In the genomic region with DNA sequence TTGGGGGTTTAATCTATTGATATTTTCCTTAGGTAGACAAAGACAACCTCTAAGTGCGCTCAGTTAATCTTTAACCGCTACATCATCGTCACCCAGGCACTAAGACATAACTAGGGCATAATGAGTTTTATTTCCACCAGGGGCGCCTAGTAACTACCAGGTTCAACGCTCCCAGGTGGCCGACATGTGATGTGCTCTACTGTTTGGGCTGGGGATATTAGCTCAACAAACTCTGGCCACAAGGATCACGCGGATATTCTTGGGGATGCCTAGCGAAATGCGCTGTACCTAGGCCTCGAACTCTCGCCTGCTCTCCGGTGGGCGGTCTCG, we compare ENCODE assay signal across 8 cellular contexts. TPM values are rescaled to one million over a fixed set of nuclear protein-coding genes. Genes with fewer than 3 reads are reported as not detected.
DNase-seq lines count a peak whose midpoint lies in the region; ATAC-seq and TF ChIP-seq lines count a peak whose summit lies in the region.

No MANE protein-coding gene starts in this region.

- H3K4me2 ChIP-seq in trophoblast cell (ENCODE audit: low read length): peak overlapping the region; percentile 67

- peaks cover 11% of the 10 kb centered on the region for H3K79me1 ChIP-seq in trophoblast cell (ENCODE audit: low read length)

- peak overlapping the region; percentile 92 for H3K9ac ChIP-seq in trophoblast cell (ENCODE audit: low read length)

- TF ChIP-seq CTCF in foreskin keratinocyte (conservative IDR thresholded peaks at IDR 0.05): peak; percentile 63

- no peak overlapping the region for H2BK12ac ChIP-seq in trophoblast cell (ENCODE audit: low read length)

- H2AK5ac ChIP-seq in trophoblast cell (ENCODE audit: low read length): no peak overlapping the region

- peak; percentile 41 for ATAC-seq in GM19023 (IDR thresholded peaks at IDR 0.05; ENCODE audit: unreplicated experiment)
- peak; percentile 42 for ATAC-seq in HG03139 (IDR thresholded peaks at IDR 0.05; ENCODE audit: unreplicated experiment)
- peak; percentile 57 for ATAC-seq in foreskin keratinocyte

- no peaks in the 10 kb centered on the region for H3K36me3 ChIP-seq in CD4-positive, alpha-beta memory T cell (ENCODE audit: insufficient read depth, low read length)
- no peaks in the 10 kb centered on the region for H3K36me3 ChIP-seq in trophoblast cell (ENCODE audit: control insufficient read depth in 1 of 2, insufficient read depth in 2 of 2, low read length in 2 of 2)

- H4K12ac ChIP-seq in trophoblast cell (ENCODE audit: low read depth, low read length): peak overlapping the region; percentile 61

- intact Hi-C loops in CD4-positive, alpha-beta memory T cell (cut with micrococcal nuclease): loop anchor here (1.0 to 5.0 kb wide), 12 partner anchors 37 to 1768 kb away; a partner anchor contains a TSS

- H3K4me1 Mint-ChIP-seq in CD4-positive, alpha-beta memory T cell: peaks cover 43 to 69% (median 56%) of the 10 kb centered on the region in 4 donors

- H2BK5ac ChIP-seq in trophoblast cell (ENCODE audit: low read depth, low read length, poor library complexity): peak overlapping the region; percentile 59

- peak overlapping the region; percentile 95 to 99 (median 97) for H3K4me3 Mint-ChIP-seq in CD4-positive, alpha-beta memory T cell

- H3K4me3 ChIP-seq in CD4-positive, alpha-beta memory T cell (ENCODE audit: low read length in 2 of 2): peak overlapping the region; percentile 68 to 71
- peak overlapping the region; percentile 92 for H3K4me3 ChIP-seq in trophoblast cell (ENCODE audit: low read depth, low read length)

- no peaks in the 10 kb centered on the region for H3K9me3 Mint-ChIP-seq in CD4-positive, alpha-beta memory T cell

- peak overlapping the region; percentile 73 for H3K18ac ChIP-seq in trophoblast cell (ENCODE audit: low read length)

- CTCF ChIA-PET in CD4-positive, alpha-beta memory T cell (lab: Charles Lee; ENCODE audit: partially characterized antibody): interaction anchor here (0.7 to 2.2 kb wide), 14 partner anchors 9 to 422 kb away, joined by 3 to 9 read pairs (median 3); a partner anchor contains a TSS

- H3K79me2 ChIP-seq in trophoblast cell (ENCODE audit: control insufficient read depth, insufficient read depth, low read length, poor library complexity): peaks cover 10% of the 10 kb centered on the region

- H3K4me1 ChIP-seq in CD4-positive, alpha-beta memory T cell (ENCODE audit: insufficient read depth, low read length): peaks cover 53% of the 10 kb centered on the region
- H3K4me1 ChIP-seq in foreskin keratinocyte (peaks cover 15% of the 10 kb centered on the region), trophoblast cell (ENCODE audit: control insufficient read depth in 1 of 2, insufficient read depth in 2 of 2, low read length in 2 of 2) (peaks cover 7 to 8% of the 10 kb centered on the region in 2 experiments)

- H2BK120ac ChIP-seq in trophoblast cell (ENCODE audit: insufficient read depth, low read length, poor library complexity): peak overlapping the region; percentile 74

- peak overlapping the region; percentile 44 for H3K4ac ChIP-seq in trophoblast cell (ENCODE audit: low read depth, low read length)

- no peak overlapping the region for H3K23ac ChIP-seq in trophoblast cell (ENCODE audit: low read length)

- H4K8ac ChIP-seq in trophoblast cell (ENCODE audit: low read depth, low read length): peak overlapping the region; percentile 83

- H3K27me3 ChIP-seq in CD4-positive, alpha-beta memory T cell (ENCODE audit: insufficient read depth, low read length): no peaks in the 10 kb centered on the region
- H3K27me3 ChIP-seq in foreskin keratinocyte (no peaks in the 10 kb centered on the region), trophoblast cell (ENCODE audit: insufficient read depth, low read length) (no peaks in the 10 kb centered on the region)

- peak in 4 of 5 donors; percentile 82 to 89 (median 86) for DNase-seq in CD4-positive, alpha-beta memory T cell
- peak; percentile 88 to 92 for DNase-seq in NCI-H526 (lab: John Stamatoyannopoulos, UW)
- DNase-seq in activated CD8-positive, alpha-beta memory T cell treated with anti-CD3 and anti-CD28 coated beads, Interleukin-2, amount 50 U/mL, for 24 hours (ENCODE audit: extremely low read depth): peak; percentile 30
- peak in 1 of 2 donors; percentile 81 for DNase-seq in foreskin keratinocyte
- peak; percentile 68 to 80 for DNase-seq in trophoblast cell
- no peak for DNase-seq in GOT3 (lab: John Stamatoyannopoulos, UW)

- peaks cover 2 to 17% of the 10 kb centered on the region in 2 donors for H3K36me3 Mint-ChIP-seq in CD4-positive, alpha-beta memory T cell

- no CpG with 5 or more reads among the region's 15 CpGs for WGBS in trophoblast cell (ENCODE audit: extremely low coverage, insufficient coverage, insufficient read length)

- POLR2A ChIA-PET in CD4-positive, alpha-beta memory T cell (lab: Charles Lee; ENCODE audit: partially characterized antibody): interaction anchor here (0.6 to 5.7 kb wide), 22 partner anchors 9 to 1071 kb away, joined by 3 to 73 read pairs (median 4); a partner anchor contains a TSS

- H4K91ac ChIP-seq in trophoblast cell (ENCODE audit: low read depth, low read length): peak overlapping the region; percentile 78

- H3K27ac Mint-ChIP-seq in CD4-positive, alpha-beta memory T cell: peak overlapping the region; percentile 98 to 100 (median 99)

- H3K27ac ChIP-seq in CD4-positive, alpha-beta memory T cell (ENCODE audit: low read depth, low read length): peak overlapping the region; percentile 89
- H3K27ac ChIP-seq in foreskin keratinocyte (peak overlapping the region; percentile 92), trophoblast cell (ENCODE audit: low read depth, low read length) (peak overlapping the region; percentile 99)

- no peaks in the 10 kb centered on the region for H3K9me3 ChIP-seq in CD4-positive, alpha-beta memory T cell (ENCODE audit: control insufficient read depth in 1 of 2, low read length in 2 of 2)
- peaks cover 1% of the 10 kb centered on the region for H3K9me3 ChIP-seq in trophoblast cell (ENCODE audit: insufficient read depth, low read depth, low read length)

- peak overlapping the region; percentile 85 for H2AFZ ChIP-seq in trophoblast cell (ENCODE audit: insufficient read depth, low read length, poor library complexity)

- peak overlapping the region; percentile 91 for H3K14ac ChIP-seq in trophoblast cell (ENCODE audit: low read length)

- H3K27me3 Mint-ChIP-seq in CD4-positive, alpha-beta memory T cell: no peaks in the 10 kb centered on the region

RNA-seq across cellular contexts. Expression of a gene that starts 0.9 kb away (rescaled TPM):
- 10 to 100 TPM; 16.4 to 16.6 TPM for total RNA-seq in CD4-positive, alpha-beta memory T cell
- polyA plus RNA-seq in CD4-positive, alpha-beta memory T cell: 10 to 100 TPM in 1 of 2 donors, 1 to 10 TPM in 1; 9.4 to 10.3 TPM
- total RNA-seq in foreskin keratinocyte: 4.2 and 4.4 TPM in 2 replicates
- 1.2 and 1.4 TPM in 2 replicates for polyA plus RNA-seq in foreskin keratinocyte
- polyA plus RNA-seq in trophoblast cell (2013): 4.5 and 4.6 TPM in 2 replicates
